Comparison of ENCODE assay signal across 10 cellular contexts in the genomic region with DNA sequence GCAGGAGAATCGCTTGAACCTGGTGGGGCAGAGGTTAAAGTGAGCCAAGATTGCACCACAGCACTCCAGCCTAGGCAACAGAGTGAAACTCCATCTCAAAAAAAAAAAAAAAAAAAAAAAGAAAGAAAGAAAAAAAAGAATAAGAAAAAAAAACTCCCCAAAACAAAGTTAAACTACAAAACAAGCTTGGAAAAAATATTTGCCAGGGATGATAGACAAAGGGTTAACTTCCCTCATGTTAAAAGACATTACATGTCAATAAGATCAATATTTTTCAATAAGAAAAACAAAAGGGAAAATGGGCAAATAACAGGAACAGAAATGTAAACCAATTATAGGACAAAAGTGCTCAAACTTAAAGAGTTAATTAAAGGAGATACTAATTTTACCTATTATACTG. TPM values are rescaled to one million over a fixed set of nuclear protein-coding genes. Genes with fewer than 3 reads are reported as not detected.
DNase-seq lines count a peak whose midpoint lies in the region; ATAC-seq and TF ChIP-seq lines count a peak whose summit lies in the region.
"Had no signal": no experiment of that assay in that cellular context is flagged by ENCODE, and none has a peak within 500 bp of the region (broad histone marks: within the 10 kb centered on the region; RNA-seq: fewer than 3 reads in every experiment).

No MANE protein-coding gene starts in this region.

- H3K4me1 ChIP-seq in NT2/D1 (ENCODE audit: insufficient read depth, insufficient read length) = peaks cover 2% of the 10 kb centered on the region
- H3K4me1 ChIP-seq in osteoblast (ENCODE audit: insufficient read depth, low read length) = peaks cover 41% of the 10 kb centered on the region

- peaks cover 7% of the 10 kb centered on the region for H3K79me2 ChIP-seq in osteoblast (ENCODE audit: insufficient read depth, low read length)

- no peak for ATAC-seq in HG02870 (IDR thresholded peaks at IDR 0.05; ENCODE audit: unreplicated experiment)

- H4K20me1 ChIP-seq in osteoblast (ENCODE audit: insufficient read depth, low read length) = no peaks in the 10 kb centered on the region

- no peak overlapping the region for H2AFZ ChIP-seq in osteoblast (ENCODE audit: low read length)

- DNase-seq in AG04450 (ENCODE audit: low read depth, low spot score) (no peak), NT2/D1 (ENCODE audit: low read depth, low spot score) (no peak), epithelial cell of proximal tubule (ENCODE audit: low read depth) (no peak), osteoblast (ENCODE audit: insufficient read length, low spot score, missing footprints) (no peak), GM10266 (ENCODE audit: extremely low spot score) (no peak), NCI-H524 treated with DMSO at 0.1 percent for 48 hours (lab: John Stamatoyannopoulos, UW) (no peak)
- no peak for DNase-seq in activated CD4-positive, CD25-positive, alpha-beta regulatory T cell treated with anti-CD3 and anti-CD28 coated beads, Interleukin-2, amount 50 U/mL, for 72 hours
- DNase-seq: Caco-2 had no signal

- peak overlapping the region; percentile 93 for H3K4me2 ChIP-seq in osteoblast (ENCODE audit: insufficient read depth, low read length)

- H3K9me3 ChIP-seq in AG04450 (ENCODE audit: control insufficient read depth, insufficient read depth, low read length) = no peaks in the 10 kb centered on the region
- H3K9me3 ChIP-seq in NT2/D1 (ENCODE audit: insufficient read depth, low read length) = no peaks in the 10 kb centered on the region
- H3K9me3 ChIP-seq in osteoblast (ENCODE audit: low read depth, low read length) = no peaks in the 10 kb centered on the region
- H3K9me3 ChIP-seq: Caco-2 had no signal

- CTCF ChIA-PET in AG04450 (lab: Charles Lee) = interaction anchor here (1.0 to 3.7 kb wide), 2 partner anchors 61 to 206 kb away, joined by 3 to 17 read pairs; no protein-coding TSS in a partner anchor

- H3K27ac ChIP-seq in AG04450 (ENCODE audit: low read depth, low read length) = no peak overlapping the region
- no peak overlapping the region for H3K27ac ChIP-seq in osteoblast (ENCODE audit: low read depth, low read length)

- H3K9ac ChIP-seq in NT2/D1 (ENCODE audit: insufficient read length, low read depth) = peak overlapping the region; percentile 45

- no peak for TF ChIP-seq CTCF in AG04450 (IDR thresholded peaks at IDR 0.05; ENCODE audit: low read depth, low read length)
- no peak for TF ChIP-seq CTCF in epithelial cell of proximal tubule (conservative IDR thresholded peaks at IDR 0.05; ENCODE audit: low read depth, low read length)
- no peak for TF ChIP-seq CTCF in osteoblast (IDR thresholded peaks at IDR 0.05; ENCODE audit: extremely low read depth, low read depth, low read length)
- TF ChIP-seq CTCF in GM10266 (IDR thresholded peaks at IDR 0.05; ENCODE audit: control insufficient read depth, insufficient read depth, low read depth, missing control alignments) = no peak

- H3K36me3 ChIP-seq in NT2/D1 (ENCODE audit: insufficient read depth, insufficient read length, low read length) = no peaks in the 10 kb centered on the region
- H3K36me3 ChIP-seq in osteoblast (ENCODE audit: insufficient read depth, low read length) = no peaks in the 10 kb centered on the region

- POLR2A ChIA-PET in AG04450 (lab: Yijun Ruan, JAX) = no interaction called here

- H3K27me3 ChIP-seq in AG04450 (ENCODE audit: control insufficient read depth, insufficient read depth, low read length) (no peaks in the 10 kb centered on the region), NT2/D1 (ENCODE audit: insufficient read depth, insufficient read length) (no peaks in the 10 kb centered on the region), osteoblast (ENCODE audit: insufficient read depth, low read length) (no peaks in the 10 kb centered on the region)

- H3K4me3 ChIP-seq in AG04450 (ENCODE audit: low read depth, low read length) (peak overlapping the region; percentile 67), NT2/D1 (ENCODE audit: insufficient read length, low read depth) (peak overlapping the region; percentile 19), epithelial cell of proximal tubule (ENCODE audit: low read depth, low read length) (peak overlapping the region; percentile 71), osteoblast (ENCODE audit: insufficient read depth, low read length) (peak overlapping the region; percentile 70)

RNA-seq across cellular contexts. Expression of gene HIGD1C, which starts 26.4 kb away (rescaled TPM):
- polyA plus RNA-seq in AG04450 (2011; rRNA removed) = not detected in 2 replicates
- not detected in 2 replicates for polyA minus RNA-seq in AG04450 (2011; rRNA and poly(A)+ RNA removed)
- total RNA-seq in epithelial cell of proximal tubule (not detected in 2 replicates), osteoblast (not detected in 2 replicates)
- total RNA-seq: Caco-2, kidney epithelial cell had no signal

Comparison
In these comparisons a context has a peak if more than half of its experiments do, and no peak if none do; other contexts are left out.
1. H3K4me3 ChIP-seq: peak in every context shown above with its lines; median percentile 71 in epithelial cell of proximal tubule; 70 in osteoblast; 67 in AG04450; 19 in NT2/D1.